Comparison of ENCODE assay signal across 8 cellular contexts in genomic region chr7:141585592-141586510, GRCh38.
DNase-seq lines count a peak whose midpoint lies in the region; ATAC-seq lines count a peak whose summit lies in the region.
"Had no signal": no experiment of that assay in that cellular context is flagged by ENCODE, and none has a peak within 500 bp of the region (broad histone marks: within the 10 kb centered on the region; RNA-seq: fewer than 3 reads in every experiment).

No MANE protein-coding gene starts in this region.

- peaks cover 41% of the 10 kb centered on the region for H3K4me1 ChIP-seq in iPS-18a (ENCODE audit: control insufficient read depth, low read depth, low read length)
- H3K4me1 ChIP-seq in effector memory CD4-positive, alpha-beta T cell (ENCODE audit: control insufficient read depth, insufficient read depth, low read length, poor library complexity, severe bottlenecking): no peaks in the 10 kb centered on the region

- DNase-seq in SW 1271 (lab: John Stamatoyannopoulos, UW) (peak; percentile 39 to 62), medulla oblongata (ENCODE audit: extremely low spot score) (no peak), cerebellar nuclear complex (lab: John Stamatoyannopoulos, UW) (no peak)
- DNase-seq in effector memory CD4-positive, alpha-beta T cell: no peak

- peak overlapping the region; percentile 36 for H3K4me3 ChIP-seq in iPS-18a (ENCODE audit: low read length)
- H3K4me3 ChIP-seq in effector memory CD4-positive, alpha-beta T cell (ENCODE audit: insufficient read depth, low read depth, low read length, poor library complexity, severe bottlenecking): no peak overlapping the region
- H3K4me3 ChIP-seq: thoracic aorta had no signal

- H3K9ac ChIP-seq in iPS-18a (ENCODE audit: low read length): peak overlapping the region; percentile 24

- peak overlapping the region; percentile 72 for H3K27ac ChIP-seq in iPS-18a (ENCODE audit: low read length)
- no peak overlapping the region for H3K27ac ChIP-seq in effector memory CD4-positive, alpha-beta T cell (ENCODE audit: insufficient read depth, low read length, poor library complexity, severe bottlenecking)
- H3K27ac ChIP-seq: thoracic aorta had no signal

- no peaks in the 10 kb centered on the region for H3K9me3 ChIP-seq in iPS-18a (ENCODE audit: control insufficient read depth, low read depth, low read length)
- H3K9me3 ChIP-seq in effector memory CD4-positive, alpha-beta T cell (ENCODE audit: control insufficient read depth, low read length): no peaks in the 10 kb centered on the region
- H3K9me3 ChIP-seq: thoracic aorta had no signal

- no peaks in the 10 kb centered on the region for H3K36me3 ChIP-seq in iPS-18a (ENCODE audit: control insufficient read depth, low read depth, low read length)
- no peaks in the 10 kb centered on the region for H3K36me3 ChIP-seq in effector memory CD4-positive, alpha-beta T cell (ENCODE audit: control insufficient read depth, insufficient read depth, low read length)
- H3K36me3 ChIP-seq: thoracic aorta had no signal

- no peaks in the 10 kb centered on the region for H3K27me3 ChIP-seq in iPS-18a (ENCODE audit: control insufficient read depth, insufficient read depth, low read length)
- no peaks in the 10 kb centered on the region for H3K27me3 ChIP-seq in effector memory CD4-positive, alpha-beta T cell (replicated peaks; ENCODE audit: control insufficient read depth, insufficient read depth, low read length, poor library complexity, severe bottlenecking)

- ATAC-seq in GM18870 (IDR thresholded peaks at IDR 0.05; ENCODE audit: unreplicated experiment) (peak; percentile 90), HG02642 (IDR thresholded peaks at IDR 0.05; ENCODE audit: poor library complexity, unreplicated experiment) (peak; percentile 93)

Comparison
In these comparisons a context has a peak if more than half of its experiments do, and no peak if none do; other contexts are left out.
1. DNase-seq: peak in SW 1271 (2 of 2); none in effector memory CD4-positive, alpha-beta T cell (0 of 3), medulla oblongata (single experiment) and cerebellar nuclear complex (0 of 2).